Comparison of ENCODE assay signal across 8 cellular contexts in the genomic region with DNA sequence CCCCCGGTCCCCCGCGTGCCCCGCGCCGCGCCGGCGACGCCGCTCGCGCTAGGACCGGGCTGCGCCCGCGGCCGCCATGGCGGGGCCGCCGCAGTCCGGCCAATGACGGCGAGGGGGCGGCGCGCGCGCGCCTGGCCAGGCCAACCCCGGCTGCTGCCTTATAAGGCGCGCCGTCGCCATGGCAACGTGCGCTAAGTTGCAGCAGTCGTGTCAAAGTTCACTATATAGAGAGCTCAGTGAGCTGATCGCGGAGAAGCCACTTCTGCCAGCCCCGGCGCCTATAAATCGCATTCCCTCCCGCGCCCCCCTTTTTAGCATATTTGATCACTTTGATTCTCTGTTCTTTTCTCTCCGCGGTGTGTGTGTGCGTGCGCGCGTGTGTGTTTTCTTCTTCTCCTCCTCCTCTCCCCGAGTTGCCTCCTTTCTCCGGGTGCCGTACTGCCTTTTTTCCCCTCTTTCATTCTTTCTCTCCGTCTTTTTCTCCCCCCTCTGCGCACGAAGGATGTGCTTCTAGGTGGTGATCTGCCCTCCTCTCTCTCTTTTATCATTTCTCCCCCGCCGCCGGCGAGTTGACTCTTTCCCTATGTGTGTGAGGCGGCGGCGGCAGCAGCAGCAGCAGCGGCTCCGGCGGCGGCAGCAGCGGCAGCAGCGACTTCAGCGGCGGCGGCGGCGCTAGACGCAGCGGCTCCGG. TPM values are rescaled to one million over a fixed set of nuclear protein-coding genes. Genes with fewer than 3 reads are reported as not detected.
DNase-seq lines count a peak whose midpoint lies in the region; ATAC-seq and TF ChIP-seq lines count a peak whose summit lies in the region.

A gene (plus strand): TSS at position 251 of the 691 bp plus-strand sequence. CDS start 1,406 bp downstream, outside the sequence.

- intact Hi-C loops in activated T-helper 1 cell treated with anti-CD3 and anti-CD28 coated beads, Interleukin-12 subunit alpha, Interleukin-12 subunit beta, Interleukin-2, Interleukin-4 antibody, amounts not matched to agents 30 ng/mL and 10 ng/mL and 1 ng/mL, durations not matched to agents 14 hours and 24 hours and 36 hours (cut with micrococcal nuclease), result loop anchor here (2.0 kb wide), 1 partner anchor 26 kb away; no protein-coding TSS in a partner anchor

- peak within 1 kb of the TSS; percentile 84 for H3K27ac Mint-ChIP-seq in activated T-helper 1 cell treated with anti-CD3 and anti-CD28 coated beads, Interleukin-12 subunit alpha, Interleukin-12 subunit beta, Interleukin-2, Interleukin-4 antibody, amounts not matched to agents 30 ng/mL and 10 ng/mL and 1 ng/mL, durations not matched to agents 14 hours and 24 hours and 36 hours
- peak within 1 kb of the TSS in 4 of 6 donors; percentile 33 to 97 (median 84) for H3K27ac Mint-ChIP-seq in naive B cell

- in situ Hi-C loops in GM18951 (cut with MboI; ENCODE audit: low sequenced_read_pairs, unreplicated experiment), result loop anchor here (25.0 kb wide), 2 partner anchors 293 to 1068 kb away; no protein-coding TSS in a partner anchor

- H3K4me3 Mint-ChIP-seq in activated T-helper 1 cell treated with anti-CD3 and anti-CD28 coated beads, Interleukin-12 subunit alpha, Interleukin-12 subunit beta, Interleukin-2, Interleukin-4 antibody, amounts not matched to agents 30 ng/mL and 10 ng/mL and 1 ng/mL, durations not matched to agents 14 hours and 24 hours and 36 hours, result peak within 1 kb of the TSS; percentile 86
- H3K4me3 Mint-ChIP-seq in naive B cell, result peak within 1 kb of the TSS; percentile 67 to 90 (median 84)

- H3K4me1 Mint-ChIP-seq in activated T-helper 1 cell treated with anti-CD3 and anti-CD28 coated beads, Interleukin-12 subunit alpha, Interleukin-12 subunit beta, Interleukin-2, Interleukin-4 antibody, amounts not matched to agents 30 ng/mL and 10 ng/mL and 1 ng/mL, durations not matched to agents 14 hours and 24 hours and 36 hours (ENCODE audit: low read depth), result peaks cover 13% of the 10 kb centered on the region
- H3K4me1 Mint-ChIP-seq in naive B cell, result peaks cover 4 to 38% (median 18%) of the 10 kb centered on the region in 3 donors

- TF ChIP-seq CTCF in fibroblast of pulmonary artery (IDR thresholded peaks at IDR 0.05; ENCODE audit: low read length, missing control alignments), result no peak

- DNase-seq in AG08395 (ENCODE audit: low spot score) (peak; percentile 96), NCI-H460 (ENCODE audit: extremely low read depth, low read depth) (peak; percentile 95), fibroblast of pulmonary artery (ENCODE audit: low read depth) (peak; percentile 99), naive B cell (no peak)
- DNase-seq in activated T-helper 1 cell treated with anti-CD3 and anti-CD28 coated beads, Interleukin-12 subunit alpha, Interleukin-12 subunit beta, Interleukin-2, Interleukin-4 antibody, amounts not matched to agents 30 ng/mL and 10 ng/mL and 1 ng/mL, durations not matched to agents 14 hours and 24 hours and 36 hours (ENCODE audit: low spot score), result peak; percentile 47

- H3K36me3 Mint-ChIP-seq in activated T-helper 1 cell treated with anti-CD3 and anti-CD28 coated beads, Interleukin-12 subunit alpha, Interleukin-12 subunit beta, Interleukin-2, Interleukin-4 antibody, amounts not matched to agents 30 ng/mL and 10 ng/mL and 1 ng/mL, durations not matched to agents 14 hours and 24 hours and 36 hours (ENCODE audit: low read depth), result peaks cover 2% of the 10 kb centered on the region
- peaks cover 0 to 16% of the 10 kb centered on the region in 2 donors for H3K36me3 Mint-ChIP-seq in naive B cell

- TF ChIP-seq POLR2A in GM18951 (IDR thresholded peaks at IDR 0.05; ENCODE audit: extremely low read depth, insufficient read depth, insufficient read length), result peak; percentile 41

- H3K27me3 Mint-ChIP-seq in activated T-helper 1 cell treated with anti-CD3 and anti-CD28 coated beads, Interleukin-12 subunit alpha, Interleukin-12 subunit beta, Interleukin-2, Interleukin-4 antibody, amounts not matched to agents 30 ng/mL and 10 ng/mL and 1 ng/mL, durations not matched to agents 14 hours and 24 hours and 36 hours (ENCODE audit: insufficient read depth), result peaks cover 80% of the 10 kb centered on the region
- H3K27me3 Mint-ChIP-seq in naive B cell, result peaks cover 49 to 92% (median 83%) of the 10 kb centered on the region in 3 donors

- ATAC-seq in HG03342 (IDR thresholded peaks at IDR 0.05; ENCODE audit: unreplicated experiment), result peak; percentile 83
- ATAC-seq in naive B cell (ENCODE audit: low read depth in 2 of 2), result peak in 1 of 2 donors; percentile 28

- H3K4me3 ChIP-seq in fibroblast of pulmonary artery (replicated peaks; ENCODE audit: low read depth, low read length), result peak within 1 kb of the TSS; percentile 90

- H3K9me3 Mint-ChIP-seq in activated T-helper 1 cell treated with anti-CD3 and anti-CD28 coated beads, Interleukin-12 subunit alpha, Interleukin-12 subunit beta, Interleukin-2, Interleukin-4 antibody, amounts not matched to agents 30 ng/mL and 10 ng/mL and 1 ng/mL, durations not matched to agents 14 hours and 24 hours and 36 hours, result no peaks in the 10 kb centered on the region
- H3K9me3 Mint-ChIP-seq in naive B cell, result peaks cover 0 to 16% (median 6%) of the 10 kb centered on the region in 7 donors

- peak within 1 kb of the TSS; percentile 75 for H3K27ac ChIP-seq in temporal lobe (ENCODE audit: low read depth, low read length)

RNA-seq across cellular contexts. Expression of the gene that starts here (rescaled TPM):
- 6.4 and 7.3 TPM in 2 replicates for total RNA-seq in NCI-H460 (2014; rRNA removed; shearing (Covaris generic))
- 2.3 and 5.5 TPM in 2 replicates for polyA plus RNA-seq in NCI-H460 (2014; cell fraction: nucleus; rRNA removed)
- total RNA-seq in activated T-helper 1 cell treated with anti-CD3 and anti-CD28 coated beads, Interleukin-12 subunit alpha, Interleukin-12 subunit beta, Interleukin-2, Interleukin-4 antibody, amounts not matched to agents 30 ng/mL and 10 ng/mL and 1 ng/mL, durations not matched to agents 14 hours and 24 hours and 36 hours, result not detected in 2 replicates
- not detected for polyA plus RNA-seq in naive B cell (ENCODE audit: low read depth in 6 of 6)
- total RNA-seq in temporal lobe, result 4.4 TPM

Comparison
In these comparisons a context has a peak if more than half of its experiments do, and no peak if none do; other contexts are left out.
1. Peak in DNase-seq in activated T-helper 1 cell treated with anti-CD3 and anti-CD28 coated beads, Interleukin-12 subunit alpha, Interleukin-12 subunit beta, Interleukin-2, Interleukin-4 antibody, amounts not matched to agents 30 ng/mL and 10 ng/mL and 1 ng/mL, durations not matched to agents 14 hours and 24 hours and 36 hours; RNA of the gene not detected or under 1 TPM.